Comparison of ENCODE assay signal across 12 cellular contexts in the genomic region with DNA sequence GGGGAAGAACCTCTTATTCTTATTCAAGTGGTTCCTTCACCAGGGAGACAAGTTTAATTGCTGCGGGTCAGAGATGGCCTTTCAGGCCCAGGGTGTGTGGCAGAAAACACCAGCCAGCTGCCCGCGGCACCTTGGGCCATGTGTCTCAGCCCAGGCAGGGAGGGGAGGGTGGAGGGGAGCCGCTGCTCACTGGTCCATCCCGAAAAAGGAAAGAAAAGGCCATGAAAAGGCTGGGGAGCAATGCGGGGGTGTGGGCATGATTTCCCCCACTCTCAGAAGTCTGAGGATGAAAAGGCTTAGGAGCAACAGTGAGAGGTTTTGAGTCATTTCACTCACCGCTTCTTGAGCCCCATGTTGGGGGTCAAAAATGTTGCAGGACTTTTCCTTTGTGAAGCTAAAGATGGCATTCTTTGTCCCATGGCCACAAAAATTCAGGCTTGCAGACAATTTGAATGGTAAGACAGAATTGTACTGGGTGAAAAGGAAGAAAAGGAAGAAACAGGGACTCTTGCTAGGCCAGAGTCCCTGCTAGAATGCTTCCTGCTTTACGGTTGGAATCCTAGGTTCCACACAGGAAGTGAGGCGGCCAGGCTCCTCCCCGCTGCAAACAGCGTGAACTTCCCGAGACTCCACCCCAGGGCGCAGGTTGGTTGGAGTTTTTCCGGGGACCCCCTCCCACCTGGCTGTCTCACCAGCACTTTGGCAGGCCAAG. TPM values are rescaled to one million over a fixed set of nuclear protein-coding genes. Genes with fewer than 3 reads are reported as not detected.
DNase-seq lines count a peak whose midpoint lies in the region; ATAC-seq and TF ChIP-seq lines count a peak whose summit lies in the region.
"Had no signal": no experiment of that assay in that cellular context is flagged by ENCODE, and none has a peak within 500 bp of the region (broad histone marks: within the 10 kb centered on the region; RNA-seq: fewer than 3 reads in every experiment).

No MANE protein-coding gene starts in this region.

- H3K36me3 ChIP-seq in NT2/D1 (ENCODE audit: insufficient read depth, insufficient read length, low read length) (peaks cover 24% of the 10 kb centered on the region), mucosa of descending colon (ENCODE audit: low read depth) (no peaks in the 10 kb centered on the region), MM.1S (replicated peaks; ENCODE audit: insufficient read depth, low read length) (no peaks in the 10 kb centered on the region)
- H3K36me3 ChIP-seq: BLaER1 treated with 17β-estradiol and CSF1 and Interleukin-3, amounts not matched to agents 10 nM and 100 nM; gastroesophageal sphincter had no signal

- H3K27ac ChIP-seq in MM.1S (ENCODE audit: low read length), result no peak overlapping the region
- H3K27ac ChIP-seq: BLaER1 treated with 17β-estradiol and CSF1 and Interleukin-3, amounts not matched to agents 10 nM and 100 nM; gastroesophageal sphincter had no signal

- H3K9ac ChIP-seq in NT2/D1 (ENCODE audit: insufficient read length, low read depth) (peak overlapping the region; percentile 61), MM.1S (ENCODE audit: low read length) (no peak overlapping the region)
- H3K9ac ChIP-seq: BLaER1 treated with 17β-estradiol and CSF1 and Interleukin-3, amounts not matched to agents 10 nM and 100 nM had no signal

- DNase-seq in DMS53 treated with DMSO at 0.1 percent for 48 hours (lab: John Stamatoyannopoulos, UW; ENCODE audit: unreplicated experiment) (peak; percentile 67), NT2/D1 (ENCODE audit: low read depth, low spot score) (no peak), mucosa of descending colon (peak in 2 of 3 donors; percentile 56 to 79), Right ventricle myocardium inferior (ENCODE audit: missing footprints) (no peak), MM.1S (no peak), DMS153 (lab: John Stamatoyannopoulos, UW) (no peak), ureter (ENCODE audit: low spot score) (no peak)
- DNase-seq: activated CD4-positive, alpha-beta T cell treated with anti-CD3 and anti-CD28 coated beads, Interleukin-2, amount 50 U/mL, for 48 hours; activated naive CD4-positive, alpha-beta T cell treated with anti-CD3 and anti-CD28 coated beads, Interleukin-2, amount 10 ng/mL, durations not matched to agents 7 days and 5 days had no signal

- ATAC-seq in esophagus mucosa, result peak; percentile 50
- no peak for ATAC-seq in mucosa of descending colon
- no peak for ATAC-seq in Right ventricle myocardium inferior
- ATAC-seq: gastroesophageal sphincter had no signal

- H3F3A ChIP-seq in MM.1S (ENCODE audit: insufficient read depth, low read length), result no peaks in the 10 kb centered on the region

- H3K4me3 ChIP-seq in NT2/D1 (ENCODE audit: insufficient read length, low read depth) (peak overlapping the region; percentile 54), mucosa of descending colon (no peak overlapping the region), MM.1S (ENCODE audit: low read length) (no peak overlapping the region)
- H3K4me3 ChIP-seq: BLaER1 treated with 17β-estradiol and CSF1 and Interleukin-3, amounts not matched to agents 10 nM and 100 nM; gastroesophageal sphincter had no signal

- H3K9me3 ChIP-seq in NT2/D1 (ENCODE audit: insufficient read depth, low read length), result peaks cover 27% of the 10 kb centered on the region
- H3K9me3 ChIP-seq in mucosa of descending colon, result no peaks in the 10 kb centered on the region
- H3K9me3 ChIP-seq in MM.1S (replicated peaks; ENCODE audit: insufficient read depth, low read length), result no peaks in the 10 kb centered on the region
- H3K9me3 ChIP-seq: gastroesophageal sphincter had no signal

- no peaks in the 10 kb centered on the region for H3K9me2 ChIP-seq in MM.1S (replicated peaks; ENCODE audit: insufficient read depth, low read length)

- H2AFZ ChIP-seq in MM.1S (ENCODE audit: low read length), result no peak overlapping the region

- intact Hi-C loops in mucosa of descending colon (cut with DNase I, micrococcal nuclease), result no loop called here
- intact Hi-C loops in Right ventricle myocardium inferior (cut with DNase I), result no loop called here

- no peaks in the 10 kb centered on the region for H3K4me1 ChIP-seq in NT2/D1 (ENCODE audit: insufficient read depth, insufficient read length)
- peaks cover 15% of the 10 kb centered on the region for H3K4me1 ChIP-seq in mucosa of descending colon (ENCODE audit: low read depth)
- H3K4me1 ChIP-seq in MM.1S (ENCODE audit: low read length), result 0 out of 2 replicates have a peak, but pooled peaks cover 3% of the 10 kb centered on the region
- H3K4me1 ChIP-seq: BLaER1 treated with 17β-estradiol and CSF1 and Interleukin-3, amounts not matched to agents 10 nM and 100 nM had no signal

- no peaks in the 10 kb centered on the region for H4K20me1 ChIP-seq in MM.1S (ENCODE audit: insufficient read depth, low read length)
- H4K20me1 ChIP-seq: BLaER1 treated with 17β-estradiol and CSF1 and Interleukin-3, amounts not matched to agents 10 nM and 100 nM had no signal

- TF ChIP-seq CTCF in mucosa of descending colon (IDR thresholded peaks at IDR 0.05) (no peak), MM.1S (IDR thresholded peaks at IDR 0.05; ENCODE audit: low read length) (no peak)

- no peak overlapping the region for H3K4me2 ChIP-seq in MM.1S (ENCODE audit: low read depth, low read length)
- H3K4me2 ChIP-seq: BLaER1 treated with 17β-estradiol and CSF1 and Interleukin-3, amounts not matched to agents 10 nM and 100 nM had no signal

- no peaks in the 10 kb centered on the region for H3K27me3 ChIP-seq in NT2/D1 (ENCODE audit: insufficient read depth, insufficient read length)
- H3K27me3 ChIP-seq in MM.1S (replicated peaks; ENCODE audit: insufficient read depth, low read length), result no peaks in the 10 kb centered on the region
- H3K27me3 ChIP-seq: BLaER1 treated with 17β-estradiol and CSF1 and Interleukin-3, amounts not matched to agents 10 nM and 100 nM; gastroesophageal sphincter had no signal

- H3K79me2 ChIP-seq in MM.1S (ENCODE audit: low read length), result no peaks in the 10 kb centered on the region

RNA-seq across cellular contexts. Expression of a gene that starts 17.4 kb away (rescaled TPM):
- total RNA-seq in esophagus mucosa, result 0.20 TPM
- 1 to 10 TPM; 3.3 to 9.8 (median 6.1) TPM for total RNA-seq in mucosa of descending colon
- 2.4 TPM for total RNA-seq in Right ventricle myocardium inferior
- 9.6 TPM for total RNA-seq in ureter

RNA-seq across cellular contexts. Expression of a gene that starts 20.5 kb away (rescaled TPM):
- total RNA-seq in esophagus mucosa, result 70.0 TPM
- total RNA-seq in mucosa of descending colon, result 100 to 1,000 TPM; 148 to 183 (median 172) TPM
- 102 TPM for total RNA-seq in Right ventricle myocardium inferior
- total RNA-seq in ureter, result 228 TPM

Comparison
In these comparisons a context has a peak if more than half of its experiments do, and no peak if none do; other contexts are left out.
1. DNase-seq: peak in DMS53 treated with DMSO at 0.1 percent for 48 hours (single experiment) and mucosa of descending colon (2 of 3); none in NT2/D1 (single experiment), Right ventricle myocardium inferior (single experiment), MM.1S (single experiment), DMS153 (single experiment) and ureter (single experiment).